ENCODE assay signal across 22 cellular contexts in the genomic region with DNA sequence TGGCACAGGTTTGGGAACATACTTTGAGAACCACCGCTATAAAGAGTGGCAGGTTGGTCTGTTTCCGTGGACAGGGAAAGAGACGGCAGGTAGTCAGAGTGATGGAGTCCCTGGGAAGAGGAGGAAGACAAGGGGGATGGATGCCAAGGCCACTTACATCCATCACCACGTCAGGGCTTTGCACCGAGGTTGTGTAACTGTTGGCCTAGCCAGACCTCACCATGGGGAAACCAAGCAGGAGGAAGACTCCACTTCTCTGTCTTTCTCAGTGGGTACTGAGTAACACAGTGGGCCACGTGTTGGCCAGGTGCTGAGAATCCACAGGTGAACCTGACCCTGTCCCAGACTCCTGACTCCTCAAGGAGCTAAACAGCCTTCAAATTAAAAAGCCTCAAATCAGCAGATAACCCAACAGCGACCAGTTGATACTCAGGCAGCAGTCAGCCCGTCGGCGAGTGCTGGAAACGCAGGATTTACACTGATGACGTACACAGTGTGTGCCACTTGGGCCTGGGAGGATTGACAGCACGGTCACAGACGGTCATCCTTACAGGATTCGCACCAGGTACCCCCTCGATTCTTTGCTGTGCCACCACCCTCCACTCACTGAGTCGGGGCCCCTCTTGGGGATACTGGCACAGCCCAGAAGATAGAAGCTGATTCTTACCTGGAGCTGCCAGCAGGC.
DNase-seq lines count a peak whose midpoint lies in the region; ATAC-seq and TF ChIP-seq lines count a peak whose summit lies in the region.
"Had no signal": no experiment of that assay in that cellular context is flagged by ENCODE, and none has a peak within 500 bp of the region (broad histone marks: within the 10 kb centered on the region; RNA-seq: fewer than 3 reads in every experiment).

No MANE protein-coding gene starts in this region.

- H3F3A ChIP-seq in MM.1S (ENCODE audit: insufficient read depth, low read length), result no peaks in the 10 kb centered on the region

- H3K9ac ChIP-seq in MM.1S (ENCODE audit: low read length), result no peak overlapping the region
- H3K9ac ChIP-seq: BLaER1 treated with 17β-estradiol and CSF1 and Interleukin-3, amounts not matched to agents 10 nM and 100 nM; GM23248 had no signal

- peaks cover 1% of the 10 kb centered on the region; the same call in 1 of the 2 replicates for H3K4me1 Mint-ChIP-seq in HFFc6 (ENCODE audit: low read depth)

- no peak overlapping the region for H3K4me2 ChIP-seq in MM.1S (ENCODE audit: low read depth, low read length)

- TF ChIP-seq POLR2A in gastroesophageal sphincter (IDR thresholded peaks at IDR 0.05) (no peak), prostate gland (IDR thresholded peaks at IDR 0.05) (no peak)

- no peak overlapping the region for H2AFZ ChIP-seq in MM.1S (ENCODE audit: low read length)
- H2AFZ ChIP-seq: GM23248 had no signal

- WGBS in gastroesophageal sphincter (ENCODE audit: low coverage in 1 of 2), 2 donors, result 84 to 86% methylated on average over 7 to 12 of the region's 17 CpGs
- 41 to 64% (median 49%) methylated on average over 17 of the region's 17 CpGs for WGBS in psoas muscle, 3 donors
- 74% methylated on average over 17 of the region's 17 CpGs for WGBS in prostate gland

- intact Hi-C loops in cardiac septum (cut with DNase I), result no loop called here
- intact Hi-C loops in left ventricle myocardium inferior (cut with micrococcal nuclease), result no loop called here
- intact Hi-C loops in psoas muscle (cut with DNase I), result loop anchor here in 1 of 2 donors (5.0 kb wide), 1 partner anchor 371 kb away; no protein-coding TSS in a partner anchor
- intact Hi-C loops in prostate gland (cut with DNase I), result no loop called here

- H3K27ac ChIP-seq in left ventricle myocardium inferior (replicated peaks) (no peak overlapping the region), gastroesophageal sphincter (no peak overlapping the region), psoas muscle (peak overlapping the region; percentile 82), prostate gland (no peak overlapping the region), MM.1S (ENCODE audit: low read length) (no peak overlapping the region)
- H3K27ac ChIP-seq: BLaER1 treated with 17β-estradiol and CSF1 and Interleukin-3, amounts not matched to agents 10 nM and 100 nM; GM23248; SJSA1 had no signal

- H3K79me2 ChIP-seq in MM.1S (ENCODE audit: low read length), result no peaks in the 10 kb centered on the region

- TF ChIP-seq EP300 in gastroesophageal sphincter (IDR thresholded peaks at IDR 0.05), result no peak

- H3K4me1 ChIP-seq in left ventricle myocardium inferior (peaks cover 19% of the 10 kb centered on the region), gastroesophageal sphincter (no peaks in the 10 kb centered on the region), psoas muscle (peaks cover 11% of the 10 kb centered on the region), prostate gland (replicated peaks) (no peaks in the 10 kb centered on the region), MM.1S (ENCODE audit: low read length) (no peaks in the 10 kb centered on the region)
- H3K4me1 ChIP-seq: SJSA1 had no signal

- no peaks in the 10 kb centered on the region for H3K9me3 ChIP-seq in left ventricle myocardium inferior (replicated peaks)
- no peaks in the 10 kb centered on the region for H3K9me3 ChIP-seq in gastroesophageal sphincter
- H3K9me3 ChIP-seq in psoas muscle, result no peaks in the 10 kb centered on the region
- H3K9me3 ChIP-seq in prostate gland, result no peaks in the 10 kb centered on the region
- no peaks in the 10 kb centered on the region for H3K9me3 ChIP-seq in MM.1S (replicated peaks; ENCODE audit: insufficient read depth, low read length)
- H3K9me3 ChIP-seq: BLaER1 treated with 17β-estradiol and CSF1 and Interleukin-3, amounts not matched to agents 10 nM and 100 nM; MG63; SJSA1 had no signal

- no peak overlapping the region for H3K27ac Mint-ChIP-seq in HFFc6
- H3K27ac Mint-ChIP-seq: CD8-positive, alpha-beta T cell had no signal

- no peaks in the 10 kb centered on the region for H4K20me1 ChIP-seq in MM.1S (ENCODE audit: insufficient read depth, low read length)
- H4K20me1 ChIP-seq: BLaER1 treated with 17β-estradiol and CSF1 and Interleukin-3, amounts not matched to agents 10 nM and 100 nM had no signal

- no peak overlapping the region for H3K4me3 Mint-ChIP-seq in HFFc6
- H3K4me3 Mint-ChIP-seq: CD8-positive, alpha-beta T cell had no signal

- H3K27me3 ChIP-seq in left ventricle myocardium inferior (ENCODE audit: low read depth) (no peaks in the 10 kb centered on the region), gastroesophageal sphincter (peaks cover 5% of the 10 kb centered on the region), psoas muscle (ENCODE audit: insufficient read depth in 3 of 3, low read length in 2 of 3) (peaks cover 0 to under 1% (median 0%) of the 10 kb centered on the region in 3 donors), prostate gland (replicated peaks; ENCODE audit: insufficient read depth) (no peaks in the 10 kb centered on the region), MM.1S (replicated peaks; ENCODE audit: insufficient read depth, low read length) (no peaks in the 10 kb centered on the region)
- H3K27me3 ChIP-seq: BLaER1 treated with 17β-estradiol and CSF1 and Interleukin-3, amounts not matched to agents 10 nM and 100 nM; MG63 had no signal

- ATAC-seq in gastroesophageal sphincter (peak; percentile 13), psoas muscle (peak; percentile 59 to 79 (median 76))
- ATAC-seq: CD8-positive, alpha-beta T cell had no signal

- H3K27me3 Mint-ChIP-seq in HFFc6 (ENCODE audit: insufficient read depth), result peaks cover 43% of the 10 kb centered on the region

- no peaks in the 10 kb centered on the region for H3K9me3 Mint-ChIP-seq in HFFc6
- H3K9me3 Mint-ChIP-seq: CD8-positive, alpha-beta T cell had no signal

- H3K4me3 ChIP-seq in left ventricle myocardium inferior (no peak overlapping the region), gastroesophageal sphincter (no peak overlapping the region), psoas muscle (peak overlapping the region; percentile 42), prostate gland (no peak overlapping the region), MM.1S (ENCODE audit: low read length) (no peak overlapping the region)
- H3K4me3 ChIP-seq: BLaER1 treated with 17β-estradiol and CSF1 and Interleukin-3, amounts not matched to agents 10 nM and 100 nM; GM23248; MG63; SJSA1 had no signal

- DNase-seq in cardiac septum (ENCODE audit: low spot score) (peak; percentile 66), left ventricle myocardium inferior (no peak), psoas muscle (no peak), prostate gland (ENCODE audit: low spot score) (no peak), NCI-H1092 (lab: John Stamatoyannopoulos, UW) (no peak), HFFc6 (no peak), MM.1S (no peak)
- DNase-seq: 8988T; CD8-positive, alpha-beta T cell; DMS153; MG63; NCI-H1092 treated with DMSO at 0.1 percent for 48 hours; NCI-H1436 treated with DMSO at 0.1 percent for 48 hours; NCI-H1930; NCI-H226; NCI-H510A treated with DMSO at 0.1 percent for 48 hours; NCI-H748 treated with DMSO at 0.1 percent for 48 hours; NK-92 treated with Interleukin-12 subunit alpha and Interleukin-12 subunit beta, amount 100 ng/mL, for 24 hours had no signal

- no peaks in the 10 kb centered on the region for H3K36me3 Mint-ChIP-seq in HFFc6 (ENCODE audit: low read depth)
- H3K36me3 Mint-ChIP-seq: CD8-positive, alpha-beta T cell had no signal

- TF ChIP-seq CTCF in left ventricle myocardium inferior (IDR thresholded peaks at IDR 0.05; ENCODE audit: borderline replicate concordance) (no peak), gastroesophageal sphincter (IDR thresholded peaks at IDR 0.05) (no peak), psoas muscle (IDR thresholded peaks at IDR 0.05) (no peak), prostate gland (IDR thresholded peaks at IDR 0.05) (no peak), HFFc6 (IDR thresholded peaks at IDR 0.05) (no peak), MM.1S (IDR thresholded peaks at IDR 0.05; ENCODE audit: low read length) (no peak)

- H3K36me3 ChIP-seq in left ventricle myocardium inferior, result no peaks in the 10 kb centered on the region
- no peaks in the 10 kb centered on the region for H3K36me3 ChIP-seq in gastroesophageal sphincter
- H3K36me3 ChIP-seq in psoas muscle (ENCODE audit: insufficient read depth in 1 of 2, low read depth in 1 of 2), result no peaks in the 10 kb centered on the region
- H3K36me3 ChIP-seq in prostate gland, result no peaks in the 10 kb centered on the region
- no peaks in the 10 kb centered on the region for H3K36me3 ChIP-seq in MM.1S (replicated peaks; ENCODE audit: insufficient read depth, low read length)
- H3K36me3 ChIP-seq: BLaER1 treated with 17β-estradiol and CSF1 and Interleukin-3, amounts not matched to agents 10 nM and 100 nM; MG63; SJSA1 had no signal

- H3K9me2 ChIP-seq in MM.1S (replicated peaks; ENCODE audit: insufficient read depth, low read length), result no peaks in the 10 kb centered on the region
